ENCODE assay signal across 20 cellular contexts in genomic region chr22:21968452-21969129, GRCh38.
"Had no signal": no experiment of that assay in that cellular context is flagged by ENCODE, and none has a peak within 500 bp of the region (broad histone marks: within the 10 kb centered on the region; RNA-seq: fewer than 3 reads in every experiment).

No MANE protein-coding gene starts in this region.

- H3K27ac ChIP-seq: HL-60 had no signal

- ATAC-seq: Panc1 had no signal

- H3K9ac ChIP-seq: SK-N-SH had no signal

- H3K27me3 ChIP-seq: MG63 had no signal

- DNase-seq: Karpas-422, KBM-7, MG63, NCI-H1092 treated with DMSO at 0.1 percent for 48 hours, NCI-H1436, NCI-H187, NCI-H2029, NCI-H2081 treated with DMSO at 0.1 percent for 48 hours, NCI-H2171, NCI-H226, NCI-H446, NCI-H510A, NCI-H524 treated with DMSO at 0.1 percent for 48 hours, NCI-H69, NCI-H774, SHP77, SK-N-SH had no signal

- H3K9me2 ChIP-seq: SK-N-SH had no signal

- H3K9me3 ChIP-seq: MG63, SK-N-SH had no signal

- H3K27ac Mint-ChIP-seq: IgD-negative memory B cell had no signal

- H3K4me2 ChIP-seq: SK-N-SH had no signal

- H3K27me3 Mint-ChIP-seq: IgD-negative memory B cell had no signal

- H3K4me3 ChIP-seq: MG63 had no signal

- H3K9me3 Mint-ChIP-seq: IgD-negative memory B cell had no signal
